1 cellular context compared by ENCODE assay signal in genomic region chr14:71193663-71194062, GRCh38.
TF ChIP-seq lines count a peak whose summit lies in the region.

No MANE protein-coding gene starts in this region.

TF ChIP-seq in WTC11, 78 proteins besides CTCF, POLR2A, EP300 and RAD21 (continued from another document):
- TF ChIP-seq AFF4 (CRISPR knock-in tag; IDR thresholded peaks at IDR 0.05; ENCODE audit: borderline replicate concordance), result no peak
- TF ChIP-seq AR (CRISPR knock-in tag; IDR thresholded peaks at IDR 0.05), result no peak
- no peak for TF ChIP-seq ZMAT4 (CRISPR knock-in tag; IDR thresholded peaks at IDR 0.05)
- no peak for TF ChIP-seq ZNF281 (CRISPR knock-in tag; IDR thresholded peaks at IDR 0.05)
- TF ChIP-seq ATF6 (CRISPR knock-in tag; IDR thresholded peaks at IDR 0.05), result no peak
- TF ChIP-seq ZNF219 (CRISPR knock-in tag; IDR thresholded peaks at IDR 0.05; ENCODE audit: borderline replicate concordance), result no peak
